8 cellular contexts compared by ENCODE assay signal in genomic region chr6:26576929-26577719, GRCh38. TPM values are rescaled to one million over a fixed set of nuclear protein-coding genes. Genes with fewer than 3 reads are reported as not detected.
A peak's percentile ranks its signal among the peaks of the same experiment; 100 is the strongest.
DNase-seq lines count a peak whose midpoint lies in the region; ATAC-seq and TF ChIP-seq lines count a peak whose summit lies in the region.

No MANE protein-coding gene starts in this region.

- H2BK120ac ChIP-seq in IMR-90 (ENCODE audit: low read depth, low read length): no peak overlapping the region

- intact Hi-C loops in IMR-90 (cut with micrococcal nuclease): loop anchor here (1.0 kb wide), 1 partner anchor 18 kb away; no protein-coding TSS in a partner anchor

- peak; percentile 77 for DNase-seq in BE2C
- peak; percentile 88 for DNase-seq in IMR-90
- peak; percentile 78 for DNase-seq in dedifferentiated amniotic fluid mesenchymal stem cell (ENCODE audit: extremely low spot score)
- no peak for DNase-seq in memory B cell (ENCODE audit: low spot score in 2 of 2)
- DNase-seq in stimulated activated naive CD4-positive, alpha-beta T cell (lab: John Stamatoyannopoulos, UW): peak; percentile 25 to 68 (median 44)
- no peak for DNase-seq in NCI-H748 treated with DMSO at 0.1 percent for 48 hours (lab: John Stamatoyannopoulos, UW)

- no peaks in the 10 kb centered on the region for H3K4me1 ChIP-seq in BE2C
- no peaks in the 10 kb centered on the region for H3K4me1 ChIP-seq in IMR-90 (ENCODE audit: control insufficient read depth, insufficient read depth, low read length)

- H2BK20ac ChIP-seq in IMR-90 (ENCODE audit: low read depth, low read length): no peak overlapping the region; the same call in 1 of the 2 replicates

- CTCF ChIA-PET in IMR-90 (lab: Yijun Ruan, JAX): interaction anchor here (1.4 to 3.4 kb wide), 3 partner anchors 16 to 550 kb away, joined by 4 to 24 read pairs (median 4); no protein-coding TSS in a partner anchor

- H2AK9ac ChIP-seq in IMR-90 (replicated peaks; ENCODE audit: low read depth, low read length, poor library complexity): no peak overlapping the region

- H3K36me3 ChIP-seq in BE2C (no peaks in the 10 kb centered on the region), IMR-90 (ENCODE audit: control insufficient read depth, insufficient read depth, low read length) (no peaks in the 10 kb centered on the region)

- in situ Hi-C loops in IMR-90 (cut with MboI; ENCODE audit: low sequenced_read_pairs): no loop called here

- TF ChIP-seq CTCF in BE2C (IDR thresholded peaks at IDR 0.05; ENCODE audit: low read depth, low read length) (no peak), IMR-90 (conservative IDR thresholded peaks at IDR 0.05; ENCODE audit: low read depth, low read length) (no peak), WI38 (IDR thresholded peaks at IDR 0.05; ENCODE audit: low read depth, low read length) (no peak)

- no peak overlapping the region for H2BK15ac ChIP-seq in IMR-90 (ENCODE audit: low read depth, low read length)

- H3K4me2 ChIP-seq in IMR-90 (ENCODE audit: low read depth, low read length): peak overlapping the region; percentile 68

- H3K18ac ChIP-seq in IMR-90 (ENCODE audit: low read depth, low read length): no peak overlapping the region

- H3K79me1 ChIP-seq in IMR-90 (ENCODE audit: low read depth in 1 of 2, low read length in 2 of 2): no peaks in the 10 kb centered on the region

- H3K23ac ChIP-seq in IMR-90 (ENCODE audit: low read depth, low read length): peak overlapping the region; percentile 55; the same call in 1 of the 2 replicates

- 0 out of 2 replicates have a peak overlapping the region, but pooled peaks have one; percentile 17 for H3K14ac ChIP-seq in IMR-90 (replicated peaks; ENCODE audit: low read depth, low read length)

- POLR2A ChIA-PET in IMR-90 (lab: Charles Lee; ENCODE audit: unreplicated experiment): interaction anchor here (1.0 kb wide), 1 partner anchor 292 kb away, joined by 4 read pairs; a partner anchor contains a TSS

- H4K91ac ChIP-seq in IMR-90 (ENCODE audit: insufficient read depth, low read depth, low read length): no peak overlapping the region

- H3K27ac Mint-ChIP-seq in memory B cell: peak overlapping the region; percentile 82

- no TSS peak for BruUV-seq in IMR-90 (replicated peaks; lab: Mats Ljungman, UMichigan)

- H3K27me3 Mint-ChIP-seq in memory B cell: peaks cover 16% of the 10 kb centered on the region

- no peak overlapping the region for H4K5ac ChIP-seq in IMR-90 (ENCODE audit: low read depth, low read length)

- peak overlapping the region; percentile 3; the same call in 1 of the 2 replicates for H3K9ac ChIP-seq in IMR-90 (ENCODE audit: low read depth, low read length)

- H3K27ac ChIP-seq in IMR-90 (ENCODE audit: insufficient read depth, low read length): no peak overlapping the region

- H4K20me1 ChIP-seq in IMR-90 (ENCODE audit: insufficient read depth, low read length): no peaks in the 10 kb centered on the region

- peak overlapping the region; percentile 35; the same call in 1 of the 2 replicates for H3K4ac ChIP-seq in IMR-90 (ENCODE audit: low read depth, low read length)

- 8% methylated on average over 5 of the region's 31 CpGs; no CpG with 5 or more reads in 1 of the 2 experiments for WGBS in IMR-90 (ENCODE audit: extremely low coverage in 2 of 2, insufficient read length in 1 of 2), 2 experiments

- H3K4me3 ChIP-seq in BE2C (ENCODE audit: low read depth, low read length) (peak overlapping the region; percentile 72), IMR-90 (ENCODE audit: insufficient read depth, low read depth, low read length) (peak overlapping the region; percentile 44), WI38 (ENCODE audit: low read depth, low read length) (peak overlapping the region; percentile 57)

- peak; percentile 90 for ATAC-seq in IMR-90 (ENCODE audit: low read depth)
- ATAC-seq in memory B cell (ENCODE audit: low read depth): peak; percentile 34
- no peak for ATAC-seq in GM18517 (IDR thresholded peaks at IDR 0.05; ENCODE audit: unreplicated experiment)

- no peak overlapping the region; the same call in 1 of the 2 replicates for H3K56ac ChIP-seq in IMR-90 (ENCODE audit: extremely low read depth, insufficient read depth, low read length)

- dilution Hi-C loops in IMR-90 (cut with HindIII; ENCODE audit: low sequenced_read_pairs, unreplicated experiment): no loop called here

- peaks cover 5% of the 10 kb centered on the region for H3K4me1 Mint-ChIP-seq in memory B cell

- H3K9me3 Mint-ChIP-seq in memory B cell: no peaks in the 10 kb centered on the region

- no peak for TF ChIP-seq POLR2A in IMR-90 (IDR thresholded peaks at IDR 0.05; ENCODE audit: low read depth, low read length)

- H2BK5ac ChIP-seq in IMR-90 (ENCODE audit: low read depth, low read length, poor library complexity, severe bottlenecking): no peak overlapping the region

- no peaks in the 10 kb centered on the region for H3K9me1 ChIP-seq in IMR-90 (ENCODE audit: insufficient read depth, low read length)

- no peaks in the 10 kb centered on the region for H3K27me3 ChIP-seq in BE2C
- peaks cover 5% of the 10 kb centered on the region for H3K27me3 ChIP-seq in IMR-90 (ENCODE audit: control insufficient read depth, insufficient read depth, low read length)

- H3K36me3 Mint-ChIP-seq in memory B cell: no peaks in the 10 kb centered on the region

- H3K4me3 Mint-ChIP-seq in memory B cell: peak overlapping the region; percentile 38

- H3K9me3 ChIP-seq in BE2C (no peaks in the 10 kb centered on the region; the same call in 1 of the 2 replicates), IMR-90 (ENCODE audit: control insufficient read depth, insufficient read depth, low read length) (peaks cover 2% of the 10 kb centered on the region; the same call in 1 of the 2 replicates)

- peak overlapping the region in 1 of 2 experiments; percentile 10; a peak in 1 of 4 replicates for H4K8ac ChIP-seq in IMR-90 (ENCODE audit: low read depth in 2 of 2, low read length in 2 of 2)

- H2AFZ ChIP-seq in IMR-90 (replicated peaks; ENCODE audit: low read length, poor library complexity): peak overlapping the region; percentile 85

- H2AK5ac ChIP-seq in IMR-90 (ENCODE audit: low read depth, low read length): no peak overlapping the region

- no peak for TF ChIP-seq RAD21 in IMR-90 (IDR thresholded peaks at IDR 0.05; ENCODE audit: low read length)

TF ChIP-seq in IMR-90, 13 proteins besides CTCF, POLR2A, EP300 and RAD21:
- no peak for TF ChIP-seq SMC3 (IDR thresholded peaks at IDR 0.05; ENCODE audit: low read depth, low read length)
- TF ChIP-seq MXI1 (IDR thresholded peaks at IDR 0.05; ENCODE audit: borderline replicate concordance, low read depth, low read length): no peak
- peak; percentile 24; the same call in 1 of the 2 replicates for TF ChIP-seq CEBPB (IDR thresholded peaks at IDR 0.05; ENCODE audit: low read depth, low read length)
- no peak; the same call in 1 of the 2 replicates for TF ChIP-seq CHD1 (IDR thresholded peaks at IDR 0.05; ENCODE audit: low read depth, low read length)
- TF ChIP-seq RCOR1 (IDR thresholded peaks at IDR 0.05; ENCODE audit: insufficient replicate concordance, low read length): no peak
- TF ChIP-seq ELK1 (IDR thresholded peaks at IDR 0.05; ENCODE audit: borderline replicate concordance, low read depth, low read length): no peak
- TF ChIP-seq FOS (IDR thresholded peaks at IDR 0.05; ENCODE audit: low read depth, low read length): peak; percentile 59; the same call in 1 of the 2 replicates
- no peak for TF ChIP-seq MAZ (IDR thresholded peaks at IDR 0.05; ENCODE audit: borderline replicate concordance, low read depth, low read length)
- no peak for TF ChIP-seq NFE2L2 (IDR thresholded peaks at IDR 0.05; ENCODE audit: low read depth, low read length)
TF ChIP-seq in IMR-90: peak in this region for 2.

RNA-seq across cellular contexts. Expression of gene ABT1, which starts 19.6 kb away (rescaled TPM):
- polyA plus RNA-seq in BE2C (2012; ENCODE audit: insufficient read depth, insufficient read length, low read depth): 65.8 TPM
- total RNA-seq in IMR-90 (2012; rRNA removed): 12.2 and 15.4 TPM in 2 replicates
- polyA plus RNA-seq in IMR-90 (2012; rRNA removed): 15.2 and 16.7 TPM in 2 replicates
- polyA plus RNA-seq in IMR-90 (2012; cell fraction: cytosol; rRNA removed): 11.9 and 18.6 TPM in 2 replicates
- 9.6 and 14.5 TPM in 2 replicates for polyA plus RNA-seq in IMR-90 (2012; cell fraction: nucleus; rRNA removed; ENCODE audit: low replicate concordance)

RNA-seq across cellular contexts. Expression of gene HMGN4, which starts 39.0 kb away (rescaled TPM):
- polyA plus RNA-seq in BE2C (2012; ENCODE audit: insufficient read depth, insufficient read length, low read depth): 59.1 TPM
- 49.2 and 50.2 TPM in 2 replicates for total RNA-seq in IMR-90 (2012; rRNA removed)
- 36.0 and 46.4 TPM in 2 replicates for polyA plus RNA-seq in IMR-90 (2012; rRNA removed)
- 13.5 and 14.4 TPM in 2 replicates for polyA plus RNA-seq in IMR-90 (2012; cell fraction: cytosol; rRNA removed)
- polyA plus RNA-seq in IMR-90 (2012; cell fraction: nucleus; rRNA removed; ENCODE audit: low replicate concordance): 4.4 and 20.9 TPM in 2 replicates

Comparison
In these comparisons a context has a peak if more than half of its experiments do, and no peak if none do; other contexts are left out.
1. DNase-seq: peak in BE2C (single experiment), IMR-90 (single experiment), dedifferentiated amniotic fluid mesenchymal stem cell (single experiment) and stimulated activated naive CD4-positive, alpha-beta T cell (6 of 6); none in memory B cell (0 of 2) and NCI-H748 treated with DMSO at 0.1 percent for 48 hours (single experiment).
2. Peak in every context shown above with its lines, with median percentiles within 50 percentile points of each other: H3K4me3 ChIP-seq.